1 cellular context compared by ENCODE assay signal in the genomic region with DNA sequence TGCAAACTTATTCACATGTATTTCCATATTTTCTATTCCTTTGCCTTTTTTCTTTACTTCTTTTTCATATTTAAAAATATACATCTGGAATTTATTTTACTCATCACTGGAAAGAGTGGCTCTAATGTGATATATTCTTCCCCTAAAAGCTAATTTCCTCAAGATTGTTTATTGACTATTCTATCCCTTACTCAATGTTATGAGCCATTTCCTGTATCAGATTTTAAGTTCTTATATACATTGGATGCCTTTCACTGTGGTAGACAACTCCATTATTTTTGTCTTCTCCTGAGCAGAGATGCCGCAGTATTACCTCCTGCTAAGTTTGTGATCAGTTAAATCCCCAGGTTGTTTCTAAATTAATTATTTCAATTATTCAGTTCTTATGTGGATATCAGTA.
TF ChIP-seq lines count a peak whose summit lies in the region.

No MANE protein-coding gene starts in this region.

TF ChIP-seq in IMR-90, 13 proteins besides CTCF, POLR2A, EP300 and RAD21 (continued from another document):
- TF ChIP-seq, protein P1, sequence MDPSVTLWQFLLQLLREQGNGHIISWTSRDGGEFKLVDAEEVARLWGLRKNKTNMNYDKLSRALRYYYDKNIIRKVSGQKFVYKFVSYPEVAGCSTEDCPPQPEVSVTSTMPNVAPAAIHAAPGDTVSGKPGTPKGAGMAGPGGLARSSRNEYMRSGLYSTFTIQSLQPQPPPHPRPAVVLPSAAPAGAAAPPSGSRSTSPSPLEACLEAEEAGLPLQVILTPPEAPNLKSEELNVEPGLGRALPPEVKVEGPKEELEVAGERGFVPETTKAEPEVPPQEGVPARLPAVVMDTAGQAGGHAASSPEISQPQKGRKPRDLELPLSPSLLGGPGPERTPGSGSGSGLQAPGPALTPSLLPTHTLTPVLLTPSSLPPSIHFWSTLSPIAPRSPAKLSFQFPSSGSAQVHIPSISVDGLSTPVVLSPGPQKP (IDR thresholded peaks at IDR 0.05; ENCODE audit: borderline replicate concordance, low read depth, low read length): no peak
- TF ChIP-seq MAZ (IDR thresholded peaks at IDR 0.05; ENCODE audit: borderline replicate concordance, low read depth, low read length) (no peak), SMC3 (IDR thresholded peaks at IDR 0.05; ENCODE audit: low read depth, low read length) (no peak)
